ENCODE assay signal across 8 cellular contexts in genomic region chr21:44801468-44802395, GRCh38. TPM values are rescaled to one million over a fixed set of nuclear protein-coding genes. Genes with fewer than 3 reads are reported as not detected.
A peak's percentile ranks its signal among the peaks of the same experiment; 100 is the strongest.
DNase-seq lines count a peak whose midpoint lies in the region; ATAC-seq and TF ChIP-seq lines count a peak whose summit lies in the region.

UBE2G2 (minus strand) TSS chr21:44801820; CDS start chr21:44801748, 72 bp downstream.

- no peaks in the 10 kb centered on the region for H3K27me3 Mint-ChIP-seq in CD8-positive, alpha-beta memory T cell

- H3K4me1 ChIP-seq in CD8-positive, alpha-beta memory T cell (ENCODE audit: insufficient read depth, low read length) = peaks cover 28% of the 10 kb centered on the region
- H3K4me1 ChIP-seq in HUES6 (ENCODE audit: control insufficient read depth, insufficient read depth, low read length) = peaks cover 12% of the 10 kb centered on the region
- H3K4me1 ChIP-seq in OCI-LY7 (ENCODE audit: insufficient read depth, low read length, poor library complexity, severe bottlenecking) = peaks cover 32% of the 10 kb centered on the region
- H3K4me1 ChIP-seq in mucosa of descending colon (ENCODE audit: low read depth) = peaks cover 15% of the 10 kb centered on the region

- H3K4me1 Mint-ChIP-seq in CD8-positive, alpha-beta memory T cell = peaks cover 32 to 54% (median 44%) of the 10 kb centered on the region in 3 donors

- peaks cover 0 to 60% (median 8%) of the 10 kb centered on the region in 3 donors for H3K36me3 Mint-ChIP-seq in CD8-positive, alpha-beta memory T cell

- no peaks in the 10 kb centered on the region for H3K27me3 ChIP-seq in CD8-positive, alpha-beta memory T cell (ENCODE audit: insufficient read depth, low read length, poor library complexity, severe bottlenecking)
- no peaks in the 10 kb centered on the region for H3K27me3 ChIP-seq in HUES6 (ENCODE audit: control insufficient read depth, insufficient read depth, low read length)

- CTCF ChIA-PET in CD8-positive, alpha-beta memory T cell (lab: Charles Lee) = interaction anchor here (0.6 to 3.8 kb wide), 17 partner anchors 8 to 327 kb away, joined by 3 to 38 read pairs (median 4); partner anchors contain the start of gene PTTG1IP
- CTCF ChIA-PET in OCI-LY7 (lab: Charles Lee; ENCODE audit: unreplicated experiment) = no interaction called here

- DNase-seq in CD8-positive, alpha-beta memory T cell = peak; percentile 77 to 89 (median 83)
- DNase-seq in GM20000 (ENCODE audit: low spot score) (peak; percentile 98), OCI-LY7 (ENCODE audit: low spot score) (peak; percentile 86), activated T-cell treated with anti-CD3 and anti-CD28 coated beads for 24 hours (ENCODE audit: low read depth) (peak; percentile 83), epidermal melanocyte (ENCODE audit: insufficient read length, low spot score) (peak; percentile 91), mucosa of descending colon (peak; percentile 83 to 91 (median 89))
- DNase-seq in stimulated activated CD8-positive, alpha-beta memory T cell treated with anti-CD3 and anti-CD28 coated beads, Interleukin-4, amount 100 ng/mL, for 1 hour (ENCODE audit: low read depth in 2 of 2, low spot score in 1 of 2) = peak; percentile 61 to 73

- H3K9me3 Mint-ChIP-seq in CD8-positive, alpha-beta memory T cell = no peaks in the 10 kb centered on the region

- H3K9ac ChIP-seq in HUES6 (ENCODE audit: low read length) = peak within 1 kb of the TSS; percentile 91

- peak within 1 kb of the TSS; percentile 68 for H3K4me3 ChIP-seq in CD8-positive, alpha-beta memory T cell (ENCODE audit: low read length)
- peak within 1 kb of the TSS; percentile 88 for H3K4me3 ChIP-seq in HUES6 (ENCODE audit: low read depth, low read length)
- peak within 1 kb of the TSS; percentile 81 for H3K4me3 ChIP-seq in OCI-LY7 (ENCODE audit: low read depth, low read length, poor library complexity, severe bottlenecking)
- peak within 1 kb of the TSS; percentile 69 for H3K4me3 ChIP-seq in mucosa of descending colon

- H3K9me3 ChIP-seq in CD8-positive, alpha-beta memory T cell (ENCODE audit: low read length) = no peaks in the 10 kb centered on the region
- H3K9me3 ChIP-seq in HUES6 (ENCODE audit: control insufficient read depth, insufficient read depth, low read depth, low read length) (no peaks in the 10 kb centered on the region; the same call in 1 of the 2 replicates), OCI-LY7 (ENCODE audit: low read length) (no peaks in the 10 kb centered on the region), mucosa of descending colon (no peaks in the 10 kb centered on the region)

- peaks cover 56% of the 10 kb centered on the region for H3K79me2 ChIP-seq in OCI-LY7 (ENCODE audit: insufficient read depth, low read depth, low read length)

- BruUV-seq in OCI-LY7 (replicated peaks; lab: Mats Ljungman, UMichigan) = TSS peak; percentile 71

- H4K20me1 ChIP-seq in OCI-LY7 (ENCODE audit: insufficient read depth, low read length) = peaks cover 13% of the 10 kb centered on the region

- peak within 1 kb of the TSS; percentile 55 for H3K27ac ChIP-seq in CD8-positive, alpha-beta memory T cell (ENCODE audit: low read depth, low read length)
- peak within 1 kb of the TSS; percentile 86 for H3K27ac ChIP-seq in HUES6 (ENCODE audit: low read depth, low read length)
- peak within 1 kb of the TSS; percentile 64 for H3K27ac ChIP-seq in OCI-LY7 (ENCODE audit: low read depth, low read length, poor library complexity, severe bottlenecking)

- POLR2A ChIA-PET in CD8-positive, alpha-beta memory T cell (lab: Charles Lee) = interaction anchor here (0.7 to 1.5 kb wide), 5 partner anchors 16 to 144 kb away, joined by 3 to 10 read pairs (median 6); partner anchors contain the start of genes KRTAP12-3, PTTG1IP and SUMO3
- POLR2A ChIA-PET in OCI-LY7 (lab: Charles Lee) = interaction anchor here (0.8 to 1.6 kb wide), 2 partner anchors 128 to 326 kb away, joined by 3 to 4 read pairs; no protein-coding TSS in a partner anchor

- H3K4me2 ChIP-seq in OCI-LY7 (ENCODE audit: low read length) = peak within 1 kb of the TSS; percentile 73

- no peaks in the 10 kb centered on the region for H3K9me2 ChIP-seq in OCI-LY7 (ENCODE audit: insufficient read depth, low read length)

- no peak for TF ChIP-seq CTCF in GM20000 (IDR thresholded peaks at IDR 0.05; ENCODE audit: extremely low read depth, missing control alignments)
- TF ChIP-seq CTCF in OCI-LY7 (conservative IDR thresholded peaks at IDR 0.05; ENCODE audit: low read length) = no peak
- TF ChIP-seq CTCF in mucosa of descending colon (IDR thresholded peaks at IDR 0.05) = no peak

- H2AFZ ChIP-seq in OCI-LY7 (ENCODE audit: low read length) = peak within 1 kb of the TSS; percentile 55

- peak; percentile 97 for ATAC-seq in mucosa of descending colon

- H3K4me3 Mint-ChIP-seq in CD8-positive, alpha-beta memory T cell = peak within 1 kb of the TSS; percentile 94 to 99 (median 98)

- intact Hi-C loops in OCI-LY7 (cut with micrococcal nuclease; ENCODE audit: unreplicated experiment) = loop anchor here (1.0 to 2.0 kb wide), 2 partner anchors 71 to 131 kb away; partner anchors contain the start of gene PTTG1IP
- intact Hi-C loops in mucosa of descending colon (cut with DNase I, micrococcal nuclease) = no loop called here

- H3K27ac Mint-ChIP-seq in CD8-positive, alpha-beta memory T cell = peak within 1 kb of the TSS; percentile 88 to 98 (median 94)

- peaks cover 15% of the 10 kb centered on the region for H3K36me3 ChIP-seq in CD8-positive, alpha-beta memory T cell (ENCODE audit: insufficient read depth, low read length)
- H3K36me3 ChIP-seq in HUES6 (ENCODE audit: control insufficient read depth, insufficient read depth, low read length) = peaks cover 49% of the 10 kb centered on the region
- H3K36me3 ChIP-seq in OCI-LY7 (ENCODE audit: insufficient read depth, low read length) = peaks cover 78% of the 10 kb centered on the region
- H3K36me3 ChIP-seq in mucosa of descending colon (ENCODE audit: low read depth) = no peaks in the 10 kb centered on the region

RNA-seq across cellular contexts. Expression of gene UBE2G2, which starts in this region (rescaled TPM):
- 100 to 1,000 TPM; 112 to 116 TPM for total RNA-seq in CD8-positive, alpha-beta memory T cell
- 60.1 TPM for polyA plus RNA-seq in CD8-positive, alpha-beta memory T cell
- 104 and 121 TPM in 2 replicates for total RNA-seq in OCI-LY7 (2014; rRNA removed; shearing (Covaris generic))
- total RNA-seq in OCI-LY7 (2022) (137 and 141 TPM in 2 replicates), mucosa of descending colon (10 to 100 TPM; 64.2 to 85.4 (median 66.8) TPM)

Comparison
In these comparisons a context has a peak if more than half of its experiments do, and no peak if none do; other contexts are left out.
1. Peak in every context shown above with its lines: DNase-seq, ATAC-seq, H3K4me3 ChIP-seq and H3K27ac ChIP-seq.